Comparison of ENCODE assay signal across 1 cellular context in the genomic region with DNA sequence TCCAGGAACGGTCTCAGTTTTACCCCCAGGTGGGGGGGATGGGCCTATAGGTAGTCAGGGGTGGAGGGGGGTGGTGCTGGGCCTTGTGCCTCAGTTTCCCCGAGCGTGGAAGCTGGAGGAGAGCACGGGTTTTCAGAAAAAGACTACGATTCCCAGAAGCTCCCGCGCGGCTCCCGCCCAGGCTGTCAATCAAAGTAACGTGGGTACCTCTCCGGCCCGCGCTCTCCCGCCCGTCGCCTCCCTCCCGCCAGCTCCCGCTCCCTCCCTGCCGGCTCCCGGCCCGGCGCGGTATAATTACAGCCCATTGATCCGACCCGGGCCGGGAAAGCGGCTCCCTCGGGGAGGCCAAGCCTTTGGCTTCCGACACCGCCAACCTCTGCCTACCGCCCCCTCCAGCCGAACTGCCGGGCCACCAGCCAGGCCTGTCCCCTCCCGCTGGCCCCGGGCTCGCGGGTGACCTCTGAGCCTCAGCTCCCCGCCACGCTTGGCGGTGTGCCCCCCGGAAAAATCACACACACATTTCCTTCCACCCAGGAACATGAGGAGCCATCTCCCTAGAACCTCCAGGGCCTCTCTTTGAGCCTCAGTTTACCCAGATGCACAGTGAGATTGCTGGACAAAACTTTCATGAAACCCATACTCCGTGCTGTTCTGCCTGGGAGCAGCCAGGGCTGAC.
A peak's percentile ranks its signal among the peaks of the same experiment; 100 is the strongest.
TF ChIP-seq lines count a peak whose summit lies in the region.

No MANE protein-coding gene starts in this region.

TF ChIP-seq in HepG2, 621 proteins besides CTCF, POLR2A, EP300 and RAD21 (continued from another document and continues in another):
- TF ChIP-seq, protein P1, sequence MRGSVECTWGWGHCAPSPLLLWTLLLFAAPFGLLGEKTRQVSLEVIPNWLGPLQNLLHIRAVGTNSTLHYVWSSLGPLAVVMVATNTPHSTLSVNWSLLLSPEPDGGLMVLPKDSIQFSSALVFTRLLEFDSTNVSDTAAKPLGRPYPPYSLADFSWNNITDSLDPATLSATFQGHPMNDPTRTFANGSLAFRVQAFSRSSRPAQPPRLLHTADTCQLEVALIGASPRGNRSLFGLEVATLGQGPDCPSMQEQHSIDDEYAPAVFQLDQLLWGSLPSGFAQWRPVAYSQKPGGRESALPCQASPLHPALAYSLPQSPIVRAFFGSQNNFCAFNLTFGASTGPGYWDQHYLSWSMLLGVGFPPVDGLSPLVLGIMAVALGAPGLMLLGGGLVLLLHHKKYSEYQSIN (CRISPR knock-in tag; IDR thresholded peaks at IDR 0.05; ENCODE audit: borderline replicate concordance) = no peak
- TF ChIP-seq, protein P2, sequence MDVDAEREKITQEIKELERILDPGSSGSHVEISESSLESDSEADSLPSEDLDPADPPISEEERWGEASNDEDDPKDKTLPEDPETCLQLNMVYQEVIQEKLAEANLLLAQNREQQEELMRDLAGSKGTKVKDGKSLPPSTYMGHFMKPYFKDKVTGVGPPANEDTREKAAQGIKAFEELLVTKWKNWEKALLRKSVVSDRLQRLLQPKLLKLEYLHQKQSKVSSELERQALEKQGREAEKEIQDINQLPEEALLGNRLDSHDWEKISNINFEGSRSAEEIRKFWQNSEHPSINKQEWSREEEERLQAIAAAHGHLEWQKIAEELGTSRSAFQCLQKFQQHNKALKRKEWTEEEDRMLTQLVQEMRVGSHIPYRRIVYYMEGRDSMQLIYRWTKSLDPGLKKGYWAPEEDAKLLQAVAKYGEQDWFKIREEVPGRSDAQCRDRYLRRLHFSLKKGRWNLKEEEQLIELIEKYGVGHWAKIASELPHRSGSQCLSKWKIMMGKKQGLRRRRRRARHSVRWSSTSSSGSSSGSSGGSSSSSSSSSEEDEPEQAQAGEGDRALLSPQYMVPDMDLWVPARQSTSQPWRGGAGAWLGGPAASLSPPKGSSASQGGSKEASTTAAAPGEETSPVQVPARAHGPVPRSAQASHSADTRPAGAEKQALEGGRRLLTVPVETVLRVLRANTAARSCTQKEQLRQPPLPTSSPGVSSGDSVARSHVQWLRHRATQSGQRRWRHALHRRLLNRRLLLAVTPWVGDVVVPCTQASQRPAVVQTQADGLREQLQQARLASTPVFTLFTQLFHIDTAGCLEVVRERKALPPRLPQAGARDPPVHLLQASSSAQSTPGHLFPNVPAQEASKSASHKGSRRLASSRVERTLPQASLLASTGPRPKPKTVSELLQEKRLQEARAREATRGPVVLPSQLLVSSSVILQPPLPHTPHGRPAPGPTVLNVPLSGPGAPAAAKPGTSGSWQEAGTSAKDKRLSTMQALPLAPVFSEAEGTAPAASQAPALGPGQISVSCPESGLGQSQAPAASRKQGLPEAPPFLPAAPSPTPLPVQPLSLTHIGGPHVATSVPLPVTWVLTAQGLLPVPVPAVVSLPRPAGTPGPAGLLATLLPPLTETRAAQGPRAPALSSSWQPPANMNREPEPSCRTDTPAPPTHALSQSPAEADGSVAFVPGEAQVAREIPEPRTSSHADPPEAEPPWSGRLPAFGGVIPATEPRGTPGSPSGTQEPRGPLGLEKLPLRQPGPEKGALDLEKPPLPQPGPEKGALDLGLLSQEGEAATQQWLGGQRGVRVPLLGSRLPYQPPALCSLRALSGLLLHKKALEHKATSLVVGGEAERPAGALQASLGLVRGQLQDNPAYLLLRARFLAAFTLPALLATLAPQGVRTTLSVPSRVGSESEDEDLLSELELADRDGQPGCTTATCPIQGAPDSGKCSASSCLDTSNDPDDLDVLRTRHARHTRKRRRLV (CRISPR knock-in tag; IDR thresholded peaks at IDR 0.05) = no peak
- no peak for TF ChIP-seq ZNF546 (CRISPR knock-in tag; conservative IDR thresholded peaks at IDR 0.05)
- TF ChIP-seq HOXA9 (CRISPR knock-in tag; IDR thresholded peaks at IDR 0.05; ENCODE audit: borderline replicate concordance) = no peak
- TF ChIP-seq PRMT3 (CRISPR knock-in tag; IDR thresholded peaks at IDR 0.05; ENCODE audit: borderline replicate concordance, low read depth) = no peak; the same call in 1 of the 2 replicates
- 0 out of 2 replicates have a peak, but pooled peaks have one; percentile 21 for TF ChIP-seq TARDBP (CRISPR knock-in tag; IDR thresholded peaks at IDR 0.05)
- 0 out of 2 replicates have a peak, but pooled peaks have one; percentile 83 for TF ChIP-seq TBP (CRISPR knock-in tag; IDR thresholded peaks at IDR 0.05)
- TF ChIP-seq NBN (conservative IDR thresholded peaks at IDR 0.05) = no peak
- peak; percentile 44 for TF ChIP-seq ELF1 (CRISPR knock-in tag; IDR thresholded peaks at IDR 0.05)
- TF ChIP-seq MAZ (IDR thresholded peaks at IDR 0.05; ENCODE audit: borderline replicate concordance, low read depth, low read length) = peak; percentile 97
- TF ChIP-seq MAZ (CRISPR knock-in tag; IDR thresholded peaks at IDR 0.05; ENCODE audit: low read depth) = peak; percentile 98
- no peak for TF ChIP-seq ZFP36L2 (CRISPR knock-in tag; IDR thresholded peaks at IDR 0.05)
- peak; percentile 49 for TF ChIP-seq BHLHE40 (IDR thresholded peaks at IDR 0.05; ENCODE audit: low read length)
- TF ChIP-seq, protein P3, sequence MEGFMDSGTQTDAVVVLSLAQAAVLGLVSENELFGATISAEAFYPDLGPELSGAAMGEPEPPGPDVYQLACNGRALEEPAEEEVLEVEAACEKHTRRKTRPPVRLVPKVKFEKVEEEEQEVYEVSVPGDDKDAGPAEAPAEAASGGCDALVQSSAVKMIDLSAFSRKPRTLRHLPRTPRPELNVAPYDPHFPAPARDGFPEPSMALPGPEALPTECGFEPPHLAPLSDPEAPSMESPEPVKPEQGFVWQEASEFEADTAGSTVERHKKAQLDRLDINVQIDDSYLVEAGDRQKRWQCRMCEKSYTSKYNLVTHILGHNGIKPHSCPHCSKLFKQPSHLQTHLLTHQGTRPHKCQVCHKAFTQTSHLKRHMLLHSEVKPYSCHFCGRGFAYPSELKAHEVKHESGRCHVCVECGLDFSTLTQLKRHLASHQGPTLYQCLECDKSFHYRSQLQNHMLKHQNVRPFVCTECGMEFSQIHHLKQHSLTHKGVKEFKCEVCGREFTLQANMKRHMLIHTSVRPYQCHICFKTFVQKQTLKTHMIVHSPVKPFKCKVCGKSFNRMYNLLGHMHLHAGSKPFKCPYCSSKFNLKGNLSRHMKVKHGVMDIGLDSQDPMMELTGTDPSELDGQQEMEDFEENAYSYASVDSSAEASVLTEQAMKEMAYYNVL (CRISPR knock-in tag; IDR thresholded peaks at IDR 0.05; ENCODE audit: borderline replicate concordance) = no peak
- peak; percentile 70 for TF ChIP-seq ZNF772 (CRISPR knock-in tag; IDR thresholded peaks at IDR 0.05)
- no peak for TF ChIP-seq NFE2 (CRISPR knock-in tag; IDR thresholded peaks at IDR 0.05)
- peak; percentile 62; the same call in 1 of the 2 replicates for TF ChIP-seq ZKSCAN8 (CRISPR knock-in tag; IDR thresholded peaks at IDR 0.05; ENCODE audit: borderline replicate concordance)
- TF ChIP-seq, protein P4, sequence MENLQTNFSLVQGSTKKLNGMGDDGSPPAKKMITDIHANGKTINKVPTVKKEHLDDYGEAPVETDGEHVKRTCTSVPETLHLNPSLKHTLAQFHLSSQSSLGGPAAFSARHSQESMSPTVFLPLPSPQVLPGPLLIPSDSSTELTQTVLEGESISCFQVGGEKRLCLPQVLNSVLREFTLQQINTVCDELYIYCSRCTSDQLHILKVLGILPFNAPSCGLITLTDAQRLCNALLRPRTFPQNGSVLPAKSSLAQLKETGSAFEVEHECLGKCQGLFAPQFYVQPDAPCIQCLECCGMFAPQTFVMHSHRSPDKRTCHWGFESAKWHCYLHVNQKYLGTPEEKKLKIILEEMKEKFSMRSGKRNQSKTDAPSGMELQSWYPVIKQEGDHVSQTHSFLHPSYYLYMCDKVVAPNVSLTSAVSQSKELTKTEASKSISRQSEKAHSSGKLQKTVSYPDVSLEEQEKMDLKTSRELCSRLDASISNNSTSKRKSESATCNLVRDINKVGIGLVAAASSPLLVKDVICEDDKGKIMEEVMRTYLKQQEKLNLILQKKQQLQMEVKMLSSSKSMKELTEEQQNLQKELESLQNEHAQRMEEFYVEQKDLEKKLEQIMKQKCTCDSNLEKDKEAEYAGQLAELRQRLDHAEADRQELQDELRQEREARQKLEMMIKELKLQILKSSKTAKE (CRISPR knock-in tag; IDR thresholded peaks at IDR 0.05; ENCODE audit: borderline replicate concordance) = 0 out of 2 replicates have a peak, but pooled peaks have one; percentile 36
- TF ChIP-seq EEA1 (CRISPR knock-in tag; IDR thresholded peaks at IDR 0.05; ENCODE audit: borderline replicate concordance) = no peak
- peak; percentile 37; the same call in 1 of the 2 replicates for TF ChIP-seq ZNF430 (CRISPR knock-in tag; IDR thresholded peaks at IDR 0.05)
- TF ChIP-seq ZNF317 (CRISPR knock-in tag; IDR thresholded peaks at IDR 0.05) = no peak
- peak; percentile 57; the same call in 1 of the 2 replicates for TF ChIP-seq GATAD2A (CRISPR knock-in tag; IDR thresholded peaks at IDR 0.05)
- peak; percentile 25; the same call in 1 of the 2 replicates for TF ChIP-seq FOXO1 (CRISPR knock-in tag; IDR thresholded peaks at IDR 0.05)
- peak; percentile 60; the same call in 1 of the 2 replicates for TF ChIP-seq ZNF615 (CRISPR knock-in tag; IDR thresholded peaks at IDR 0.05; ENCODE audit: borderline replicate concordance)
- TF ChIP-seq PCBP1 (IDR thresholded peaks at IDR 0.05; ENCODE audit: borderline replicate concordance, low read depth, low read length) = 0 out of 2 replicates have a peak, but pooled peaks have one; percentile 73
- TF ChIP-seq FOXA3 (CRISPR knock-in tag; IDR thresholded peaks at IDR 0.05) = 0 out of 2 replicates have a peak, but pooled peaks have one; percentile 25
- TF ChIP-seq ZNF34 (CRISPR knock-in tag; IDR thresholded peaks at IDR 0.05; ENCODE audit: borderline replicate concordance) = no peak
- TF ChIP-seq, protein P5, sequence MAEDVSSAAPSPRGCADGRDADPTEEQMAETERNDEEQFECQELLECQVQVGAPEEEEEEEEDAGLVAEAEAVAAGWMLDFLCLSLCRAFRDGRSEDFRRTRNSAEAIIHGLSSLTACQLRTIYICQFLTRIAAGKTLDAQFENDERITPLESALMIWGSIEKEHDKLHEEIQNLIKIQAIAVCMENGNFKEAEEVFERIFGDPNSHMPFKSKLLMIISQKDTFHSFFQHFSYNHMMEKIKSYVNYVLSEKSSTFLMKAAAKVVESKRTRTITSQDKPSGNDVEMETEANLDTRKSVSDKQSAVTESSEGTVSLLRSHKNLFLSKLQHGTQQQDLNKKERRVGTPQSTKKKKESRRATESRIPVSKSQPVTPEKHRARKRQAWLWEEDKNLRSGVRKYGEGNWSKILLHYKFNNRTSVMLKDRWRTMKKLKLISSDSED (CRISPR knock-in tag; IDR thresholded peaks at IDR 0.05) = no peak
- TF ChIP-seq, protein P6, sequence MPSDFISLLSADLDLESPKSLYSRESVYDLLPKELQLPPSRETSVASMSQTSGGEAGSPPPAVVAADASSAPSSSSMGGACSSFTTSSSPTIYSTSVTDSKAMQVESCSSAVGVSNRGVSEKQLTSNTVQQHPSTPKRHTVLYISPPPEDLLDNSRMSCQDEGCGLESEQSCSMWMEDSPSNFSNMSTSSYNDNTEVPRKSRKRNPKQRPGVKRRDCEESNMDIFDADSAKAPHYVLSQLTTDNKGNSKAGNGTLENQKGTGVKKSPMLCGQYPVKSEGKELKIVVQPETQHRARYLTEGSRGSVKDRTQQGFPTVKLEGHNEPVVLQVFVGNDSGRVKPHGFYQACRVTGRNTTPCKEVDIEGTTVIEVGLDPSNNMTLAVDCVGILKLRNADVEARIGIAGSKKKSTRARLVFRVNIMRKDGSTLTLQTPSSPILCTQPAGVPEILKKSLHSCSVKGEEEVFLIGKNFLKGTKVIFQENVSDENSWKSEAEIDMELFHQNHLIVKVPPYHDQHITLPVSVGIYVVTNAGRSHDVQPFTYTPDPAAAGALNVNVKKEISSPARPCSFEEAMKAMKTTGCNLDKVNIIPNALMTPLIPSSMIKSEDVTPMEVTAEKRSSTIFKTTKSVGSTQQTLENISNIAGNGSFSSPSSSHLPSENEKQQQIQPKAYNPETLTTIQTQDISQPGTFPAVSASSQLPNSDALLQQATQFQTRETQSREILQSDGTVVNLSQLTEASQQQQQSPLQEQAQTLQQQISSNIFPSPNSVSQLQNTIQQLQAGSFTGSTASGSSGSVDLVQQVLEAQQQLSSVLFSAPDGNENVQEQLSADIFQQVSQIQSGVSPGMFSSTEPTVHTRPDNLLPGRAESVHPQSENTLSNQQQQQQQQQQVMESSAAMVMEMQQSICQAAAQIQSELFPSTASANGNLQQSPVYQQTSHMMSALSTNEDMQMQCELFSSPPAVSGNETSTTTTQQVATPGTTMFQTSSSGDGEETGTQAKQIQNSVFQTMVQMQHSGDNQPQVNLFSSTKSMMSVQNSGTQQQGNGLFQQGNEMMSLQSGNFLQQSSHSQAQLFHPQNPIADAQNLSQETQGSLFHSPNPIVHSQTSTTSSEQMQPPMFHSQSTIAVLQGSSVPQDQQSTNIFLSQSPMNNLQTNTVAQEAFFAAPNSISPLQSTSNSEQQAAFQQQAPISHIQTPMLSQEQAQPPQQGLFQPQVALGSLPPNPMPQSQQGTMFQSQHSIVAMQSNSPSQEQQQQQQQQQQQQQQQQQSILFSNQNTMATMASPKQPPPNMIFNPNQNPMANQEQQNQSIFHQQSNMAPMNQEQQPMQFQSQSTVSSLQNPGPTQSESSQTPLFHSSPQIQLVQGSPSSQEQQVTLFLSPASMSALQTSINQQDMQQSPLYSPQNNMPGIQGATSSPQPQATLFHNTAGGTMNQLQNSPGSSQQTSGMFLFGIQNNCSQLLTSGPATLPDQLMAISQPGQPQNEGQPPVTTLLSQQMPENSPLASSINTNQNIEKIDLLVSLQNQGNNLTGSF (CRISPR knock-in tag; IDR thresholded peaks at IDR 0.05) = no peak
- no peak for TF ChIP-seq KAT2B (IDR thresholded peaks at IDR 0.05; ENCODE audit: borderline replicate concordance, low read depth, low read length)
- TF ChIP-seq, protein P7, sequence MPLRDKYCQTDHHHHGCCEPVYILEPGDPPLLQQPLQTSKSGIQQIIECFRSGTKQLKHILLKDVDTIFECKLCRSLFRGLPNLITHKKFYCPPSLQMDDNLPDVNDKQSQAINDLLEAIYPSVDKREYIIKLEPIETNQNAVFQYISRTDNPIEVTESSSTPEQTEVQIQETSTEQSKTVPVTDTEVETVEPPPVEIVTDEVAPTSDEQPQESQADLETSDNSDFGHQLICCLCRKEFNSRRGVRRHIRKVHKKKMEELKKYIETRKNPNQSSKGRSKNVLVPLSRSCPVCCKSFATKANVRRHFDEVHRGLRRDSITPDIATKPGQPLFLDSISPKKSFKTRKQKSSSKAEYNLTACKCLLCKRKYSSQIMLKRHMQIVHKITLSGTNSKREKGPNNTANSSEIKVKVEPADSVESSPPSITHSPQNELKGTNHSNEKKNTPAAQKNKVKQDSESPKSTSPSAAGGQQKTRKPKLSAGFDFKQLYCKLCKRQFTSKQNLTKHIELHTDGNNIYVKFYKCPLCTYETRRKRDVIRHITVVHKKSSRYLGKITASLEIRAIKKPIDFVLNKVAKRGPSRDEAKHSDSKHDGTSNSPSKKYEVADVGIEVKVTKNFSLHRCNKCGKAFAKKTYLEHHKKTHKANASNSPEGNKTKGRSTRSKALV (CRISPR knock-in tag; IDR thresholded peaks at IDR 0.05) = 0 out of 2 replicates have a peak, but pooled peaks have one; percentile 22
- TF ChIP-seq, protein P8, sequence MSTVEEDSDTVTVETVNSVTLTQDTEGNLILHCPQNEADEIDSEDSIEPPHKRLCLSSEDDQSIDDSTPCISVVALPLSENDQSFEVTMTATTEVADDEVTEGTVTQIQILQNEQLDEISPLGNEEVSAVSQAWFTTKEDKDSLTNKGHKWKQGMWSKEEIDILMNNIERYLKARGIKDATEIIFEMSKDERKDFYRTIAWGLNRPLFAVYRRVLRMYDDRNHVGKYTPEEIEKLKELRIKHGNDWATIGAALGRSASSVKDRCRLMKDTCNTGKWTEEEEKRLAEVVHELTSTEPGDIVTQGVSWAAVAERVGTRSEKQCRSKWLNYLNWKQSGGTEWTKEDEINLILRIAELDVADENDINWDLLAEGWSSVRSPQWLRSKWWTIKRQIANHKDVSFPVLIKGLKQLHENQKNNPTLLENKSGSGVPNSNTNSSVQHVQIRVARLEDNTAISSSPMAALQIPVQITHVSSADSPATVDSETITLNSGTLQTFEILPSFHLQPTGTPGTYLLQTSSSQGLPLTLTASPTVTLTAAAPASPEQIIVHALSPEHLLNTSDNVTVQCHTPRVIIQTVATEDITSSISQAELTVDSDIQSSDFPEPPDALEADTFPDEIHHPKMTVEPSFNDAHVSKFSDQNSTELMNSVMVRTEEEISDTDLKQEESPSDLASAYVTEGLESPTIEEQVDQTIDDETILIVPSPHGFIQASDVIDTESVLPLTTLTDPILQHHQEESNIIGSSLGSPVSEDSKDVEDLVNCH (CRISPR knock-in tag; IDR thresholded peaks at IDR 0.05) = no peak
